8 cellular contexts compared by ENCODE assay signal in the genomic region with DNA sequence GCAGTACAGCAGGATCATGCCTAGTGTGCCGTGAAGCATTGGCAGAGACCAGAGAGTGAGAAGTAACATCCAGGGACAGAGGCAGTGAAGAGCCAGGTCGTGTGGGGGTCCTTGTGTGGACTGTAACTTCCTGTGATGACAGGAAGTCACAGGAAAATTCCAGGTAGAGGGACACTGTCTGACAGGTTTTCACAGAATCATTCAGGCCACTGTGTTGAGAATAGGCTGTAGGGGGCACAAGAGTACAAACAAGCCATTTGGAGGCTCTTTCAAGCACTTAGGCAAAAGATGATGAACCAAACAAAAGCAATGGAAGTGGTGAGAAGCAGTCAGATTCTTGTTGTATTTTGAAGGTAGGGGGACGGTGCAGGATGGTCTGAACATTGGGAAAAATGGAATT. TPM values are rescaled to one million over a fixed set of nuclear protein-coding genes. Genes with fewer than 3 reads are reported as not detected.
DNase-seq lines count a peak whose midpoint lies in the region; ATAC-seq and TF ChIP-seq lines count a peak whose summit lies in the region.

No MANE protein-coding gene starts in this region.

- DNase-seq in NCI-H2227 (lab: John Stamatoyannopoulos, UW; ENCODE audit: unreplicated experiment) (peak; percentile 20), NCI-H2227 treated with DMSO at 0.1 percent for 48 hours (lab: John Stamatoyannopoulos, UW) (no peak), NCI-H460 (ENCODE audit: extremely low read depth, low read depth) (peak; percentile 1), endothelial cell (ENCODE audit: low spot score) (peak; percentile 32), mucosa of gallbladder (ENCODE audit: low spot score) (peak; percentile 19)
- DNase-seq in effector CD4-positive, alpha-beta T cell = no peak

- no peak overlapping the region for H3K4me3 Mint-ChIP-seq in endothelial cell (ENCODE audit: unreplicated experiment)

- TF ChIP-seq CTCF in endothelial cell (IDR thresholded peaks at IDR 0.05; ENCODE audit: unreplicated experiment) = no peak

- H3K27ac Mint-ChIP-seq in endothelial cell (ENCODE audit: unreplicated experiment) = no peak overlapping the region

- ATAC-seq in GM18498 (IDR thresholded peaks at IDR 0.05; ENCODE audit: unreplicated experiment) (no peak), HG02884 (IDR thresholded peaks at IDR 0.05; ENCODE audit: unreplicated experiment) (no peak)

- no peaks in the 10 kb centered on the region for H3K4me1 Mint-ChIP-seq in endothelial cell (ENCODE audit: unreplicated experiment)

- H3K9me3 Mint-ChIP-seq in endothelial cell (ENCODE audit: unreplicated experiment) = no peaks in the 10 kb centered on the region

- peaks cover 1% of the 10 kb centered on the region for H3K27me3 Mint-ChIP-seq in endothelial cell (ENCODE audit: unreplicated experiment)

- no peaks in the 10 kb centered on the region for H3K36me3 Mint-ChIP-seq in endothelial cell (ENCODE audit: low read depth, unreplicated experiment)

RNA-seq across cellular contexts. Expression of gene N4BP2L1, which starts 46.4 kb away (rescaled TPM):
- 0.15 and 0.52 TPM in 2 replicates for total RNA-seq in NCI-H460 (2014; rRNA removed; shearing (Covaris generic))
- polyA plus RNA-seq in NCI-H460 (2014; cell fraction: nucleus; rRNA removed) = 0.42 TPM in 1 of 2 replicates, not detected in the other
- 4.2 TPM for total RNA-seq in endothelial cell (ENCODE audit: unreplicated experiment)
- total RNA-seq in mucosa of gallbladder = 7.2 TPM

Comparison
In these comparisons a context has a peak if more than half of its experiments do, and no peak if none do; other contexts are left out.
1. DNase-seq: peak in NCI-H2227 (single experiment), NCI-H460 (single experiment), endothelial cell (single experiment) and mucosa of gallbladder (single experiment); none in NCI-H2227 treated with DMSO at 0.1 percent for 48 hours (single experiment) and effector CD4-positive, alpha-beta T cell (single experiment).